ENCODE assay signal across 24 cellular contexts in the genomic region with DNA sequence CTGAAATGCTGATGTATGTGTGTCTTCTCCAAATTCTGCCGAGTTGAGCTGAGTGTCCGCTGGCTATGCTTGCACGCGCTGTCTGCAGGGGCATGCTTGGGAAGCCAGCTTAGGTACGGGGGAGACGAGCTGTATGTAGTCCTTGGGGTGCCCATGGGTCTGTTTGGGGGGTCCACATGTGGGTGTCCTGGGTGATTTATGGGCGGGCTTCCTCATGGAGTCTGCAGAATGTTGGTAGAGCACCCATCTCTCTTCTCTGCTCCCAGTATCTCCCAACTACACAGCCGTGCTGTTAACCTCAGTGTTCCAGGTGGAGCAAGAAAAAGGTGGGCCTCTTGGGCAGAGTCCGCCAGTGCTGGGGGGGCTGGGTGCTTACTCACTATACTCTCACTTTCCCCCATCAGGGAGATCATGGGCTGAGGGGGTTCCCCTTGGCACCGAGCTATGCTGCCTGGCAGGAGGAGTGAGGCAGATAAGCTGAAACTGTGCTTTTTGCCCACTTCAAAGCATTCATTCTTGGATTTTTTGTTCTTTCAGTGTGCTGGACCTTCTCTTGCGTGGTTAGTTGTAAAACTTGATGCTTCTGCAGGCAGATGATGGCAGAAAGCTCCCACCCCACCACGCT.
DNase-seq lines count a peak whose midpoint lies in the region; ATAC-seq and TF ChIP-seq lines count a peak whose summit lies in the region.
"Had no signal": no experiment of that assay in that cellular context is flagged by ENCODE, and none has a peak within 500 bp of the region (broad histone marks: within the 10 kb centered on the region; RNA-seq: fewer than 3 reads in every experiment).

No MANE protein-coding gene starts in this region.

- POLR2A ChIA-PET in activated CD8-positive, alpha-beta T cell treated with anti-CD3 and anti-CD28 coated beads for 36 hours (lab: Charles Lee) = no interaction called here
- POLR2A ChIA-PET in activated CD8-positive, alpha-beta T cell treated with anti-CD3 and anti-CD28 coated beads, Interleukin-2, amount 10 ng/mL, durations not matched to agents 7 days and 5 days (lab: Charles Lee) = no interaction called here

- H3K4me3 Mint-ChIP-seq in activated CD8-positive, alpha-beta T cell treated with anti-CD3 and anti-CD28 coated beads for 36 hours = no peak overlapping the region
- H3K4me3 Mint-ChIP-seq in activated CD8-positive, alpha-beta T cell treated with anti-CD3 and anti-CD28 coated beads, Interleukin-2, amount 10 ng/mL, durations not matched to agents 7 days and 5 days = no peak overlapping the region
- no peak overlapping the region for H3K4me3 Mint-ChIP-seq in endodermal cell
- H3K4me3 Mint-ChIP-seq in osteocyte (ENCODE audit: unreplicated experiment) = no peak overlapping the region
- H3K4me3 Mint-ChIP-seq in chondrocyte (ENCODE audit: unreplicated experiment) = no peak overlapping the region
- H3K4me3 Mint-ChIP-seq: CD14-positive monocyte; CD4-positive, alpha-beta T cell; CD8-positive, alpha-beta memory T cell had no signal

- peak; percentile 66 for ATAC-seq in activated CD8-positive, alpha-beta T cell treated with anti-CD3 and anti-CD28 coated beads for 36 hours
- ATAC-seq in activated CD8-positive, alpha-beta T cell treated with anti-CD3 and anti-CD28 coated beads, Interleukin-2, amount 10 ng/mL, durations not matched to agents 7 days and 5 days = no peak
- ATAC-seq: A549, GM12878 had no signal

- H3K4me1 ChIP-seq in endodermal cell (ENCODE audit: control insufficient read depth, insufficient read depth, low read length) = no peaks in the 10 kb centered on the region
- H3K4me1 ChIP-seq: A549; BE2C; BLaER1 treated with 17β-estradiol and CSF1 and Interleukin-3, amounts not matched to agents 10 nM and 100 nM had no signal

- H3K27ac ChIP-seq in endodermal cell (ENCODE audit: low read depth, low read length) = no peak overlapping the region
- H3K27ac ChIP-seq: A549; BLaER1 treated with 17β-estradiol and CSF1 and Interleukin-3, amounts not matched to agents 10 nM and 100 nM; GM23248 had no signal

- H3K27me3 Mint-ChIP-seq in activated CD8-positive, alpha-beta T cell treated with anti-CD3 and anti-CD28 coated beads for 36 hours = peaks cover 6% of the 10 kb centered on the region
- H3K27me3 Mint-ChIP-seq in activated CD8-positive, alpha-beta T cell treated with anti-CD3 and anti-CD28 coated beads, Interleukin-2, amount 10 ng/mL, durations not matched to agents 7 days and 5 days (ENCODE audit: low read depth) = peaks cover 38% of the 10 kb centered on the region
- H3K27me3 Mint-ChIP-seq in endodermal cell (ENCODE audit: insufficient read depth) (no peaks in the 10 kb centered on the region), osteocyte (ENCODE audit: unreplicated experiment) (peaks cover 42% of the 10 kb centered on the region), chondrocyte (ENCODE audit: low read depth) (no peaks in the 10 kb centered on the region)

- no peak overlapping the region for H3K9ac ChIP-seq in endodermal cell (ENCODE audit: extremely low read depth, low read length, poor library complexity, severe bottlenecking)
- H3K9ac ChIP-seq: BLaER1 treated with 17β-estradiol and CSF1 and Interleukin-3, amounts not matched to agents 10 nM and 100 nM; GM23248 had no signal

- CTCF ChIA-PET in activated CD8-positive, alpha-beta T cell treated with anti-CD3 and anti-CD28 coated beads for 36 hours (lab: Charles Lee) = no interaction called here
- CTCF ChIA-PET in activated CD8-positive, alpha-beta T cell treated with anti-CD3 and anti-CD28 coated beads, Interleukin-2, amount 10 ng/mL, durations not matched to agents 7 days and 5 days (lab: Charles Lee) = interaction anchor here (1.1 kb wide), 1 partner anchor 9 kb away, joined by 3 read pairs; no protein-coding TSS in a partner anchor

- no peaks in the 10 kb centered on the region for H3K9me3 ChIP-seq in endodermal cell (ENCODE audit: control insufficient read depth, low read length)
- H3K9me3 ChIP-seq: BE2C had no signal

- no peaks in the 10 kb centered on the region for H3K36me3 Mint-ChIP-seq in activated CD8-positive, alpha-beta T cell treated with anti-CD3 and anti-CD28 coated beads for 36 hours (ENCODE audit: low read depth)
- peaks cover under 1% of the 10 kb centered on the region for H3K36me3 Mint-ChIP-seq in activated CD8-positive, alpha-beta T cell treated with anti-CD3 and anti-CD28 coated beads, Interleukin-2, amount 10 ng/mL, durations not matched to agents 7 days and 5 days (ENCODE audit: low read depth)
- no peaks in the 10 kb centered on the region for H3K36me3 Mint-ChIP-seq in endodermal cell (ENCODE audit: low read depth)
- no peaks in the 10 kb centered on the region for H3K36me3 Mint-ChIP-seq in osteocyte (ENCODE audit: unreplicated experiment)
- peaks cover 6% of the 10 kb centered on the region for H3K36me3 Mint-ChIP-seq in chondrocyte (ENCODE audit: low read depth)
- H3K36me3 Mint-ChIP-seq: CD14-positive monocyte; CD8-positive, alpha-beta memory T cell had no signal

- 92 to 98% methylated on average over 8 to 12 of the region's 12 CpGs for WGBS in endodermal cell (ENCODE audit: insufficient coverage in 1 of 2, insufficient read length in 1 of 2), 2 experiments

- TF ChIP-seq CTCF in activated CD8-positive, alpha-beta T cell treated with anti-CD3 and anti-CD28 coated beads for 36 hours (IDR thresholded peaks at IDR 0.05) = no peak
- TF ChIP-seq CTCF in endodermal cell (conservative IDR thresholded peaks at IDR 0.05) (no peak), osteocyte (IDR thresholded peaks at IDR 0.05) (no peak), chondrocyte (IDR thresholded peaks at IDR 0.05) (no peak)

- no peak overlapping the region for H3K27ac Mint-ChIP-seq in activated CD8-positive, alpha-beta T cell treated with anti-CD3 and anti-CD28 coated beads for 36 hours
- no peak overlapping the region for H3K27ac Mint-ChIP-seq in activated CD8-positive, alpha-beta T cell treated with anti-CD3 and anti-CD28 coated beads, Interleukin-2, amount 10 ng/mL, durations not matched to agents 7 days and 5 days
- H3K27ac Mint-ChIP-seq in endodermal cell = no peak overlapping the region
- H3K27ac Mint-ChIP-seq in osteocyte (ENCODE audit: unreplicated experiment) = no peak overlapping the region
- H3K27ac Mint-ChIP-seq in chondrocyte (ENCODE audit: unreplicated experiment) = no peak overlapping the region
- H3K27ac Mint-ChIP-seq: CD4-positive, alpha-beta T cell; CD8-positive, alpha-beta memory T cell had no signal

- H3K9me3 Mint-ChIP-seq in activated CD8-positive, alpha-beta T cell treated with anti-CD3 and anti-CD28 coated beads for 36 hours = no peaks in the 10 kb centered on the region
- no peaks in the 10 kb centered on the region for H3K9me3 Mint-ChIP-seq in activated CD8-positive, alpha-beta T cell treated with anti-CD3 and anti-CD28 coated beads, Interleukin-2, amount 10 ng/mL, durations not matched to agents 7 days and 5 days (ENCODE audit: insufficient read depth)
- H3K9me3 Mint-ChIP-seq in endodermal cell (no peaks in the 10 kb centered on the region), osteocyte (ENCODE audit: unreplicated experiment) (peaks cover 10% of the 10 kb centered on the region), chondrocyte (ENCODE audit: low read depth) (peaks cover 14% of the 10 kb centered on the region)
- H3K9me3 Mint-ChIP-seq: CD4-positive, alpha-beta T cell had no signal

- intact Hi-C loops in activated CD8-positive, alpha-beta T cell treated with anti-CD3 and anti-CD28 coated beads for 36 hours (cut with micrococcal nuclease) = no loop called here

- H3K4me1 Mint-ChIP-seq in activated CD8-positive, alpha-beta T cell treated with anti-CD3 and anti-CD28 coated beads for 36 hours (ENCODE audit: low read depth) = peaks cover 3% of the 10 kb centered on the region
- H3K4me1 Mint-ChIP-seq in activated CD8-positive, alpha-beta T cell treated with anti-CD3 and anti-CD28 coated beads, Interleukin-2, amount 10 ng/mL, durations not matched to agents 7 days and 5 days (ENCODE audit: low read depth) = peaks cover 2% of the 10 kb centered on the region
- H3K4me1 Mint-ChIP-seq in endodermal cell (no peaks in the 10 kb centered on the region), osteocyte (ENCODE audit: unreplicated experiment) (no peaks in the 10 kb centered on the region), chondrocyte (ENCODE audit: low read depth) (peaks cover 11% of the 10 kb centered on the region)
- H3K4me1 Mint-ChIP-seq: CD14-positive monocyte had no signal

- no peaks in the 10 kb centered on the region for H3K27me3 ChIP-seq in endodermal cell (ENCODE audit: control insufficient read depth, insufficient read depth, low read length, poor library complexity, severe bottlenecking)
- H3K27me3 ChIP-seq: BE2C; BLaER1 treated with 17β-estradiol and CSF1 and Interleukin-3, amounts not matched to agents 10 nM and 100 nM had no signal

- H3K4me3 ChIP-seq in endodermal cell (ENCODE audit: low read length) = no peak overlapping the region
- H3K4me3 ChIP-seq: A549; BLaER1 treated with 17β-estradiol and CSF1 and Interleukin-3, amounts not matched to agents 10 nM and 100 nM; GM12878; GM23248 had no signal

- H3K36me3 ChIP-seq in endodermal cell (ENCODE audit: control insufficient read depth, insufficient read depth, low read length) = no peaks in the 10 kb centered on the region
- H3K36me3 ChIP-seq: BE2C; BLaER1 treated with 17β-estradiol and CSF1 and Interleukin-3, amounts not matched to agents 10 nM and 100 nM had no signal

- DNase-seq in activated CD8-positive, alpha-beta T cell treated with anti-CD3 and anti-CD28 coated beads for 36 hours = peak; percentile 28
- no peak for DNase-seq in activated CD8-positive, alpha-beta T cell treated with anti-CD3 and anti-CD28 coated beads, Interleukin-2, amount 10 ng/mL, durations not matched to agents 7 days and 5 days
- DNase-seq in endodermal cell = peak; percentile 23
- peak; percentile 71 for DNase-seq in osteocyte (ENCODE audit: extremely low spot score, unreplicated experiment)
- peak; percentile 28 for DNase-seq in ureter (ENCODE audit: low spot score)
- no peak for DNase-seq in chondrocyte (ENCODE audit: low spot score)
- no peak for DNase-seq in NCI-H2171 treated with DMSO at 0.1 percent for 48 hours (lab: John Stamatoyannopoulos, UW)
- DNase-seq: 8988T; ACHN; AML-193; BE2C; CD4-positive, alpha-beta T cell; CD8-positive, alpha-beta memory T cell; DMS 273 treated with DMSO at 0.1 percent for 48 hours; DMS79; EL; GDM1; GM23248; H7; HCEC 1CT had no signal

Comparison
In these comparisons a context has a peak if more than half of its experiments do, and no peak if none do; other contexts are left out.
1. DNase-seq: peak in activated CD8-positive, alpha-beta T cell treated with anti-CD3 and anti-CD28 coated beads for 36 hours (single experiment), endodermal cell (single experiment), osteocyte (single experiment) and ureter (single experiment); none in activated CD8-positive, alpha-beta T cell treated with anti-CD3 and anti-CD28 coated beads, Interleukin-2, amount 10 ng/mL, durations not matched to agents 7 days and 5 days (single experiment), chondrocyte (single experiment) and NCI-H2171 treated with DMSO at 0.1 percent for 48 hours (single experiment).